1 cellular context compared by ENCODE assay signal in the genomic region with DNA sequence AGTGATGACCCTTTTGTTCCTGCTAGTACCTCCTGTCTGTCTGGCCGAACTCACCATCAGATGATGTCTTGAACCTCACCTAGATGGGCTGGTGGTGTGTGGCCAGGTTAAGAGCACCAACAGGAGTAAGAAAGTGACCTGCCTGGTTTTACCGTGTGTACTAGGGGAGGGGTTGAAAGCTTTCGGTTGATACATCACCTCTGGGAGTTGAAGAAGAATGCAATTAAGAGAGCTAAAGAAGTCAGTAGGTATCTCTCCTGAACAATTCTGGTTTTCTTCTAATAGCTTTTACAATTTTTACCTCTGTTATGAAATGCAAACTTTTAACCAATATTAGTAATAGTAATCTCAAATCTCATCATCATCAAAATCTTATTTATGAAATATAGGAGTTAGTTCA. TPM values are rescaled to one million over a fixed set of nuclear protein-coding genes. Genes with fewer than 3 reads are reported as not detected.
"Had no signal": no experiment of that assay in that cellular context is flagged by ENCODE, and none has a peak within 500 bp of the region (broad histone marks: within the 10 kb centered on the region; RNA-seq: fewer than 3 reads in every experiment).

A gene with protein sequence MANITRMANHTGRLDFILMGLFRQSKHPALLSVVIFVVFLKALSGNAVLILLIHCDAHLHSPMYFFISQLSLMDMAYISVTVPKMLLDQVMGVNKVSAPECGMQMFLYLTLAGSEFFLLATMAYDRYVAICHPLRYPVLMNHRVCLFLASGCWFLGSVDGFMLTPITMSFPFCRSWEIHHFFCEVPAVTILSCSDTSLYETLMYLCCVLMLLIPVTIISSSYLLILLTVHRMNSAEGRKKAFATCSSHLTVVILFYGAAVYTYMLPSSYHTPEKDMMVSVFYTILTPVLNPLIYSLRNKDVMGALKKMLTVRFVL (minus strand): TSS at position 101 of the 400 bp plus-strand sequence. CDS start 3,281 bp downstream, outside the sequence.

RNA-seq across cellular contexts. Expression of the gene that starts here (rescaled TPM):
- total RNA-seq: G401 had no signal
